Comparison of ENCODE assay signal across 36 cellular contexts in the genomic region with DNA sequence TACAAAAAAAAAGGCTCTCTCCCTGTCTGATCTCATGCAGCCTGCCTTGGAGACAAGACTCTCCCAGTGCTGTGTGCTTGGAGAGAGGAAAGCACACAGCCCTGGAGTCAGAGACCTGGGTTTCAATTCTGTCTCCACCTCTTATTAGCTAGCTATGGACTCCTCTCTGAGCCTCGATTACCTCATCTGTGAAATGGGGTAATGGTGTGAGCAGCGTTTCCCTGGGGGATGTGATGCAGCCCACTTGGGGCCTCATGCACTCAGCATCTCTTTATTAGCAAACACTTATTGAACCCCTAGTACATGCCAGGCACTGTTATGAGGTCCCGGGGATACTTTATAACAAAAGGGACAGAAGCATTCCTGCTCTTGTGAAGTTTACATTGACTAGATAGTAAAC. TPM values are rescaled to one million over a fixed set of nuclear protein-coding genes. Genes with fewer than 3 reads are reported as not detected.
"Had no signal": no experiment of that assay in that cellular context is flagged by ENCODE, and none has a peak within 500 bp of the region (broad histone marks: within the 10 kb centered on the region; RNA-seq: fewer than 3 reads in every experiment).

No MANE protein-coding gene starts in this region.

- H3K27me3 ChIP-seq: adrenal gland, body of pancreas, brain microvascular endothelial cell, breast epithelium had no signal

- DNase-seq: activated B cell treated with CpG ODN at 0.5 μM for 24 hours; activated CD4-positive, alpha-beta memory T cell treated with anti-CD3 and anti-CD28 coated beads for 36 hours; activated CD4-positive, alpha-beta T cell treated with anti-CD3 and anti-CD28 coated beads for 4 hours; activated CD4-positive, alpha-beta T cell treated with anti-CD3 and anti-CD28 coated beads, Interleukin-2, amount 10 ng/mL, durations not matched to agents 24 days and 14 days; activated CD4-positive, alpha-beta T cell treated with anti-CD3 and anti-CD28 coated beads, Interleukin-2, amount 50 U/mL, for 1 hour; activated CD4-positive, alpha-beta T cell treated with anti-CD3 and anti-CD28 coated beads, Interleukin-2, amount 50 U/mL, for 4 hours; activated CD4-positive, CD25-positive, alpha-beta regulatory T cell treated with anti-CD3 and anti-CD28 coated beads, Interleukin-2, amount 50 U/mL, for 72 hours; activated CD8-positive, alpha-beta memory T cell treated with anti-CD3 and anti-CD28 coated beads, Interleukin-2, amount 50 U/mL, for 4 hours; activated CD8-positive, alpha-beta T cell treated with anti-CD3 and anti-CD28 coated beads for 36 hours; activated effector memory CD4-positive, alpha-beta T cell treated with anti-CD3 and anti-CD28 coated beads, Interleukin-2, amount 50 U/mL, for 16 hours; activated gamma-delta T cell treated with Interleukin-2 at 50 U/mL for 16 hours; activated naive CD4-positive, alpha-beta T cell; activated naive CD4-positive, alpha-beta T cell treated with anti-CD3 and anti-CD28 coated beads for 36 hours; activated naive CD4-positive, alpha-beta T cell treated with anti-CD3 and anti-CD28 coated beads, Interleukin-2, amount 50 U/mL, for 16 hours; activated naive CD8-positive, alpha-beta T cell treated with anti-CD3 and anti-CD28 coated beads for 36 hours; activated T-cell treated with anti-CD3 and anti-CD28 coated beads for 4 hours; activated T-cell treated with anti-CD3 and anti-CD28 coated beads, Interleukin-2, amount 50 U/mL, for 1 hour; activated T-cell treated with anti-CD3 and anti-CD28 coated beads, Interleukin-2, amount 50 U/mL, for 4 hours; activated T-cell treated with anti-CD3 and anti-CD28 coated beads, Interleukin-2, amount 50 U/mL, for 72 hours; adrenal gland; amniotic stem cell; aorta; body of pancreas; brain microvascular endothelial cell; central memory CD4-positive, alpha-beta T cell; T-helper 2 cell; T-helper 9 cell had no signal

- ATAC-seq: activated CD8-positive, alpha-beta T cell treated with anti-CD3 and anti-CD28 coated beads for 36 hours; activated naive CD4-positive, alpha-beta T cell treated with anti-CD3 and anti-CD28 coated beads, Interleukin-2, amount 50 U/mL, for 72 hours; activated T-cell treated with anti-CD3 and anti-CD28 coated beads, Interleukin-2, amount 50 U/mL, for 4 hours; activated T-cell treated with anti-CD3 and anti-CD28 coated beads, Interleukin-2, amount 50 U/mL, for 72 hours; activated T-helper 17 cell treated with anti-CD3 and anti-CD28 coated beads, Interleukin-2, amount 50 U/mL, for 72 hours; body of pancreas had no signal

- FAIRE-seq: astrocyte, TTC549 had no signal

- H3K4me3 ChIP-seq: adrenal gland, body of pancreas, breast epithelium had no signal

- H3K9me3 ChIP-seq: adrenal gland, body of pancreas, breast epithelium had no signal

- H3K27ac ChIP-seq: adrenal gland, body of pancreas, brain microvascular endothelial cell, breast epithelium, VCaP had no signal

- H3K4me1 ChIP-seq: adrenal gland, body of pancreas, breast epithelium had no signal

RNA-seq across cellular contexts. Expression of gene SDS, which starts 12.5 kb away (rescaled TPM):
- total RNA-seq: activated B cell treated with CpG ODN at 0.5 μM for 24 hours; activated CD4-positive, alpha-beta memory T cell treated with anti-CD3 and anti-CD28 coated beads for 36 hours; activated CD4-positive, alpha-beta T cell treated with anti-CD3 and anti-CD28 coated beads, Interleukin-2, amount 10 ng/mL, durations not matched to agents 24 days and 14 days; activated CD8-positive, alpha-beta memory T cell treated with anti-CD3 and anti-CD28 coated beads for 36 hours; activated CD8-positive, alpha-beta T cell treated with anti-CD3 and anti-CD28 coated beads for 36 hours; activated naive CD4-positive, alpha-beta T cell treated with anti-CD3 and anti-CD28 coated beads for 36 hours; activated naive CD4-positive, alpha-beta T cell treated with anti-CD3 and anti-CD28 coated beads, Interleukin-2, amount 50 U/mL, for 72 hours; activated naive CD8-positive, alpha-beta T cell treated with anti-CD3 and anti-CD28 coated beads for 36 hours; activated T-cell treated with anti-CD3 and anti-CD28 coated beads, Interleukin-2, amount 50 U/mL, for 72 hours; activated T-helper 1 cell treated with anti-CD3 and anti-CD28 coated beads, Interleukin-12 subunit alpha, Interleukin-12 subunit beta, Interleukin-2, Interleukin-4 antibody, amounts not matched to agents 30 ng/mL and 10 ng/mL and 1 ng/mL, durations not matched to agents 14 hours and 24 hours and 36 hours; activated T-helper 17 cell treated with anti-CD3 and anti-CD28 coated beads, Interleukin-2, amount 50 U/mL, for 72 hours; astrocyte; cerebellum had no signal

RNA-seq across cellular contexts. Expression of gene SDSL, which starts 31.0 kb away (rescaled TPM):
- total RNA-seq: activated CD4-positive, alpha-beta memory T cell treated with anti-CD3 and anti-CD28 coated beads for 36 hours; activated CD8-positive, alpha-beta memory T cell treated with anti-CD3 and anti-CD28 coated beads for 36 hours; activated CD8-positive, alpha-beta T cell treated with anti-CD3 and anti-CD28 coated beads for 36 hours; activated naive CD4-positive, alpha-beta T cell treated with anti-CD3 and anti-CD28 coated beads for 36 hours had no signal
